In the genomic region with DNA sequence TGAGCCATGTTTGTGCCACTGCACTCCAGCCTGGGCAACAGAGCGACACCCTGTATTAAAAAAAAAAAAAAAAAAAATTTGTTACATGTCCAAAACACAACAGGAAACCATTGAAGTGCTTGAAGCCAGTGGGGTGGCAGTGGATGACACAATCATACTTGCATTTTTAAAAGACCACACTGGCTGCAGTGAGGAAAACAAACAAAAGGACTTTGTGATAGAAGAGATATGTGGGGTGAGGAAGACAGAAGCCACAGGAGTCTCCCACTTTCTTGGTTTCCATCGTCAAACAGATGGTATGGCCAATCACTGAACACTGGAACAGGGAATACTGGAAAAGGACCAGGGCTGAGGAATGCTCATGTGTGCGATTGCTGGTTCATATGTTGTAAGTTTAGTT, we compare ENCODE assay signal across 19 cellular contexts. TPM values are rescaled to one million over a fixed set of nuclear protein-coding genes. Genes with fewer than 3 reads are reported as not detected.
A peak's percentile ranks its signal among the peaks of the same experiment; 100 is the strongest.
DNase-seq lines count a peak whose midpoint lies in the region; ATAC-seq, FAIRE-seq and TF ChIP-seq lines count a peak whose summit lies in the region.
"Had no signal": no experiment of that assay in that cellular context is flagged by ENCODE, and none has a peak within 500 bp of the region (broad histone marks: within the 10 kb centered on the region; RNA-seq: fewer than 3 reads in every experiment).

No MANE protein-coding gene starts in this region.

- TF ChIP-seq CTCF in AG10803 (conservative IDR thresholded peaks at IDR 0.05; ENCODE audit: low read length) (no peak), right lobe of liver (IDR thresholded peaks at IDR 0.05) (no peak), natural killer cell (IDR thresholded peaks at IDR 0.05) (no peak)

- no peaks in the 10 kb centered on the region for H3K36me3 Mint-ChIP-seq in natural killer cell

- intact Hi-C loops in right lobe of liver (cut with DNase I) (no loop called here), natural killer cell (cut with micrococcal nuclease) (no loop called here)

- no peak overlapping the region for H3K27ac ChIP-seq in right lobe of liver

- H3K9me3 ChIP-seq in right lobe of liver: no peaks in the 10 kb centered on the region
- H3K9me3 ChIP-seq: Caco-2 had no signal

- no peaks in the 10 kb centered on the region for H3K9me3 Mint-ChIP-seq in natural killer cell

- no peaks in the 10 kb centered on the region for H3K4me1 ChIP-seq in right lobe of liver
- H3K4me1 ChIP-seq: Caco-2 had no signal

- no peak for ATAC-seq in right lobe of liver
- ATAC-seq in natural killer cell: no peak

- no peak overlapping the region for H3K27ac Mint-ChIP-seq in natural killer cell

- no peaks in the 10 kb centered on the region for H3K36me3 ChIP-seq in right lobe of liver

- peaks cover 11 to 28% of the 10 kb centered on the region in 2 donors for H3K27me3 Mint-ChIP-seq in natural killer cell (ENCODE audit: low read depth in 2 of 2)

- H3K4me3 Mint-ChIP-seq in natural killer cell: no peak overlapping the region

- FAIRE-seq in H54 (lab: Jason Lieb, UNC): peak; percentile 73
- FAIRE-seq: K562 had no signal

- H3K4me1 Mint-ChIP-seq in natural killer cell: no peaks in the 10 kb centered on the region

- no peak overlapping the region for H3K4me3 ChIP-seq in AG10803 (ENCODE audit: low read length)
- no peak overlapping the region for H3K4me3 ChIP-seq in right lobe of liver
- H3K4me3 ChIP-seq: K562 had no signal

- 63% methylated on average over 3 of the region's 3 CpGs for WGBS in right lobe of liver (ENCODE audit: insufficient coverage, low coverage, low lambda C conversion rate, missing lambda C conversion rate)

- DNase-seq in AG10803 (ENCODE audit: low read depth) (peak; percentile 22), H54 (ENCODE audit: insufficient read length, low spot score) (peak; percentile 19), RPMI7951 (ENCODE audit: low read depth) (peak; percentile 51), foreskin melanocyte (peak; percentile 63), MV-4-11 (lab: John Stamatoyannopoulos, UW) (no peak), right lobe of liver (no peak), natural killer cell (no peak), NCI-H2196 treated with DMSO at 0.1 percent for 48 hours (lab: John Stamatoyannopoulos, UW; ENCODE audit: unreplicated experiment) (no peak)
- DNase-seq: ACHN, Caco-2, NCI-H1092, NCI-H146, NCI-H2081, NCI-H345, NCI-H526, SHP77 treated with DMSO at 0.1 percent for 48 hours had no signal

- no peaks in the 10 kb centered on the region for H3K27me3 ChIP-seq in right lobe of liver

- TF ChIP-seq POLR2A in H54 (IDR thresholded peaks at IDR 0.05; ENCODE audit: low read depth, low read length) (no peak), right lobe of liver (IDR thresholded peaks at IDR 0.05) (no peak)

RNA-seq across cellular contexts. Expression of gene COMMD10, which starts 20.9 kb away (rescaled TPM):
- 46.3 and 57.1 TPM in 2 replicates for total RNA-seq in RPMI7951 (2014; rRNA removed; shearing (Covaris generic))
- total RNA-seq in right lobe of liver (10 to 100 TPM; 11.1 to 16.2 (median 14.4) TPM), natural killer cell (10 to 100 TPM; 28.7 to 41.1 (median 35.1) TPM)

RNA-seq across cellular contexts. Expression of gene ARL14EPL, which starts 31.7 kb away (rescaled TPM):
- 0.20 TPM in 1 of 2 replicates, not detected in the other for total RNA-seq in RPMI7951 (2014; rRNA removed; shearing (Covaris generic))
- total RNA-seq in right lobe of liver (not detected), natural killer cell (not detected)
- total RNA-seq: Caco-2, G401, OCI-LY7 had no signal

Comparison
In these comparisons a context has a peak if more than half of its experiments do, and no peak if none do; other contexts are left out.
1. DNase-seq: peak in AG10803 (single experiment), H54 (single experiment), RPMI7951 (single experiment) and foreskin melanocyte (single experiment); none in MV-4-11 (single experiment), right lobe of liver (0 of 3), natural killer cell (single experiment) and NCI-H2196 treated with DMSO at 0.1 percent for 48 hours (single experiment).